Comparison of ENCODE assay signal across 1 cellular context in the genomic region with DNA sequence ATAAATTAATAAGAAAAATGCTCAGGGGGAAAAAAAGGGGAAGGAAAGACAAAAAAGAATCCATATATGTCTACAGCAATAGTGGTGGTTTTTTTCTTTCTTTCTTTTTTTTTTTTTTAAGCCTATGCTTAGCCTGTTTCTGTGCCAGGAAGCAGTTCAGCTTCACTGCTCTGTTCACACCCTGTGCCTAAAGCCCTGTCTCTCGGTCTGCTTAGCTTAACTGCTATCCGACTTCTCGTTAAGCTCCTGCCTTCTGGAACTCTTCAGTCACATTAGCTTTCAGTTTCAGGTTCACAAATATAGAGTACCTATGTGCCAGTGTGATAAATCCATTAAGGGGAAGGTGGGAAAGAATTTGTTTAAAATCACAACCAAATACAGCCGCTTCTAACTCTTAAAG.
TF ChIP-seq lines count a peak whose summit lies in the region.

No MANE protein-coding gene starts in this region.

TF ChIP-seq in GM23338, 12 proteins besides CTCF, POLR2A, EP300 and RAD21 (continued from another document):
- TF ChIP-seq, protein P1, sequence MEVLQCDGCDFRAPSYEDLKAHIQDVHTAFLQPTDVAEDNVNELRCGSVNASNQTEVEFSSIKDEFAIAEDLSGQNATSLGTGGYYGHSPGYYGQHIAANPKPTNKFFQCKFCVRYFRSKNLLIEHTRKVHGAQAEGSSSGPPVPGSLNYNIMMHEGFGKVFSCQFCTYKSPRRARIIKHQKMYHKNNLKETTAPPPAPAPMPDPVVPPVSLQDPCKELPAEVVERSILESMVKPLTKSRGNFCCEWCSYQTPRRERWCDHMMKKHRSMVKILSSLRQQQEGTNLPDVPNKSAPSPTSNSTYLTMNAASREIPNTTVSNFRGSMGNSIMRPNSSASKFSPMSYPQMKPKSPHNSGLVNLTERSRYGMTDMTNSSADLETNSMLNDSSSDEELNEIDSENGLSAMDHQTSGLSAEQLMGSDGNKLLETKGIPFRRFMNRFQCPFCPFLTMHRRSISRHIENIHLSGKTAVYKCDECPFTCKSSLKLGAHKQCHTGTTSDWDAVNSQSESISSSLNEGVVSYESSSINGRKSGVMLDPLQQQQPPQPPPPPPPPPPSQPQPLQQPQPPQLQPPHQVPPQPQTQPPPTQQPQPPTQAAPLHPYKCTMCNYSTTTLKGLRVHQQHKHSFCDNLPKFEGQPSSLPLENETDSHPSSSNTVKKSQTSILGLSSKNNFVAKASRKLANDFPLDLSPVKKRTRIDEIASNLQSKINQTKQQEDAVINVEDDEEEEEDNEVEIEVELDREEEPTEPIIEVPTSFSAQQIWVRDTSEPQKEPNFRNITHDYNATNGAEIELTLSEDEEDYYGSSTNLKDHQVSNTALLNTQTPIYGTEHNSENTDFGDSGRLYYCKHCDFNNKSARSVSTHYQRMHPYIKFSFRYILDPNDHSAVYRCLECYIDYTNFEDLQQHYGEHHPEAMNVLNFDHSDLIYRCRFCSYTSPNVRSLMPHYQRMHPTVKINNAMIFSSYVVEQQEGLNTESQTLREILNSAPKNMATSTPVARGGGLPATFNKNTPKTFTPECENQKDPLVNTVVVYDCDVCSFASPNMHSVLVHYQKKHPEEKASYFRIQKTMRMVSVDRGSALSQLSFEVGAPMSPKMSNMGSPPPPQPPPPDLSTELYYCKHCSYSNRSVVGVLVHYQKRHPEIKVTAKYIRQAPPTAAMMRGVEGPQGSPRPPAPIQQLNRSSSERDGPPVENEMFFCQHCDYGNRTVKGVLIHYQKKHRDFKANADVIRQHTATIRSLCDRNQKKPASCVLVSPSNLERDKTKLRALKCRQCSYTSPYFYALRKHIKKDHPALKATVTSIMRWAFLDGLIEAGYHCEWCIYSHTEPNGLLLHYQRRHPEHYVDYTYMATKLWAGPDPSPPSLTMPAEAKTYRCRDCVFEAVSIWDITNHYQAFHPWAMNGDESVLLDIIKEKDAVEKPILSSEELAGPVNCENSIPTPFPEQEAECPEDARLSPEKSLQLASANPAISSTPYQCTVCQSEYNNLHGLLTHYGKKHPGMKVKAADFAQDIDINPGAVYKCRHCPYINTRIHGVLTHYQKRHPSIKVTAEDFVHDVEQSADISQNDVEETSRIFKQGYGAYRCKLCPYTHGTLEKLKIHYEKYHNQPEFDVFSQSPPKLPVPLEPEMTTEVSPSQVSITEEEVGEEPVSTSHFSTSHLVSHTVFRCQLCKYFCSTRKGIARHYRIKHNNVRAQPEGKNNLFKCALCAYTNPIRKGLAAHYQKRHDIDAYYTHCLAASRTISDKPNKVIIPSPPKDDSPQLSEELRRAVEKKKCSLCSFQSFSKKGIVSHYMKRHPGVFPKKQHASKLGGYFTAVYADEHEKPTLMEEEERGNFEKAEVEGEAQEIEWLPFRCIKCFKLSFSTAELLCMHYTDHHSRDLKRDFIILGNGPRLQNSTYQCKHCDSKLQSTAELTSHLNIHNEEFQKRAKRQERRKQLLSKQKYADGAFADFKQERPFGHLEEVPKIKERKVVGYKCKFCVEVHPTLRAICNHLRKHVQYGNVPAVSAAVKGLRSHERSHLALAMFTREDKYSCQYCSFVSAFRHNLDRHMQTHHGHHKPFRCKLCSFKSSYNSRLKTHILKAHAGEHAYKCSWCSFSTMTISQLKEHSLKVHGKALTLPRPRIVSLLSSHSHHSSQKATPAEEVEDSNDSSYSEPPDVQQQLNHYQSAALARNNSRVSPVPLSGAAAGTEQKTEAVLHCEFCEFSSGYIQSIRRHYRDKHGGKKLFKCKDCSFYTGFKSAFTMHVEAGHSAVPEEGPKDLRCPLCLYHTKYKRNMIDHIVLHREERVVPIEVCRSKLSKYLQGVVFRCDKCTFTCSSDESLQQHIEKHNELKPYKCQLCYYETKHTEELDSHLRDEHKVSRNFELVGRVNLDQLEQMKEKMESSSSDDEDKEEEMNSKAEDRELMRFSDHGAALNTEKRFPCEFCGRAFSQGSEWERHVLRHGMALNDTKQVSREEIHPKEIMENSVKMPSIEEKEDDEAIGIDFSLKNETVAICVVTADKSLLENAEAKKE (CRISPR knock-in tag; IDR thresholded peaks at IDR 0.05), result no peak
- TF ChIP-seq ZNF114 (CRISPR knock-in tag; IDR thresholded peaks at IDR 0.05) (no peak), EZH2phosphoT487 (IDR thresholded peaks at IDR 0.05; ENCODE audit: unreplicated experiment) (no peak)
- TF ChIP-seq, protein P2, sequence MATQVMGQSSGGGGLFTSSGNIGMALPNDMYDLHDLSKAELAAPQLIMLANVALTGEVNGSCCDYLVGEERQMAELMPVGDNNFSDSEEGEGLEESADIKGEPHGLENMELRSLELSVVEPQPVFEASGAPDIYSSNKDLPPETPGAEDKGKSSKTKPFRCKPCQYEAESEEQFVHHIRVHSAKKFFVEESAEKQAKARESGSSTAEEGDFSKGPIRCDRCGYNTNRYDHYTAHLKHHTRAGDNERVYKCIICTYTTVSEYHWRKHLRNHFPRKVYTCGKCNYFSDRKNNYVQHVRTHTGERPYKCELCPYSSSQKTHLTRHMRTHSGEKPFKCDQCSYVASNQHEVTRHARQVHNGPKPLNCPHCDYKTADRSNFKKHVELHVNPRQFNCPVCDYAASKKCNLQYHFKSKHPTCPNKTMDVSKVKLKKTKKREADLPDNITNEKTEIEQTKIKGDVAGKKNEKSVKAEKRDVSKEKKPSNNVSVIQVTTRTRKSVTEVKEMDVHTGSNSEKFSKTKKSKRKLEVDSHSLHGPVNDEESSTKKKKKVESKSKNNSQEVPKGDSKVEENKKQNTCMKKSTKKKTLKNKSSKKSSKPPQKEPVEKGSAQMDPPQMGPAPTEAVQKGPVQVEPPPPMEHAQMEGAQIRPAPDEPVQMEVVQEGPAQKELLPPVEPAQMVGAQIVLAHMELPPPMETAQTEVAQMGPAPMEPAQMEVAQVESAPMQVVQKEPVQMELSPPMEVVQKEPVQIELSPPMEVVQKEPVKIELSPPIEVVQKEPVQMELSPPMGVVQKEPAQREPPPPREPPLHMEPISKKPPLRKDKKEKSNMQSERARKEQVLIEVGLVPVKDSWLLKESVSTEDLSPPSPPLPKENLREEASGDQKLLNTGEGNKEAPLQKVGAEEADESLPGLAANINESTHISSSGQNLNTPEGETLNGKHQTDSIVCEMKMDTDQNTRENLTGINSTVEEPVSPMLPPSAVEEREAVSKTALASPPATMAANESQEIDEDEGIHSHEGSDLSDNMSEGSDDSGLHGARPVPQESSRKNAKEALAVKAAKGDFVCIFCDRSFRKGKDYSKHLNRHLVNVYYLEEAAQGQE (IDR thresholded peaks at IDR 0.05; ENCODE audit: unreplicated experiment), result no peak
